ENCODE assay signal across 1 cellular context in the genomic region with DNA sequence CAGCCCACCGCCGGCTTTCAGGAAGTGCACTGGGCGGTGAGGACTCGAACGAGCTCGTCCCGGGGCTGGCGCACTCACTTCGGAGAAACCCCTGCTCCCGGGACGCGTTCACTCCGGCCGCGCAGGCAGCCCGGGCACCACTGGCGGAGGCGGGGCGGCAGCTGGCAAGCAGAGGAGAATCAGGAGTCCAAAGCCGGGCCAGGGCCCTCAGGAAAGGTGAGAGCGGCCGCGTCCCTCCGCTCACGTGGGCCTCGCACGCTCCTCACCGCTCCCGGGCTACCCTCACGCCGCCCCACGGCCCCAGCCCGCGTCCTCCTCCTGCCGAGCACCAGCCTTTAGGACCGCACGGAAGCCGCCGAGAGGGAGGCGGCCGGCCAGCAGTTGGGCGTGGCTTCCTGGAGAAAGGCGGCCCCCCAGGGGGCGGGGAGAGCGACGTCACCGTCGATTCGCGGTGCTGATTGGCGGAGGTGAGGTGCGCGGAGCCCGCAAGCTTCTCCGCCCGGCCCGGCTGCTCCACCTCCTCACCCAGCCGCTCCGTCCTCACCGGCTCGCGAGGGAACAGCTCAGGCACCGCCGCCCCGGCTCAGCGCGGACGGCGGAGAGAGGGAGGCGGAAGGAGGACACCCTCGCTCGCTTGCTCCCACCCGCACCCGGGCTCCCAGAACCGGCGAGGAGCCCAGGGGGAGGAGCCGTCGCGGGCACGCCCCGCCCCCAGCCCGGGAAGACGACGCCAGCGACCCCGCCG.
TF ChIP-seq lines count a peak whose summit lies in the region.

Gene ZCCHC2 (plus strand): TSS at position 516 of the 745 bp plus-strand sequence. CDS start 400 bp downstream, outside the sequence.

TF ChIP-seq in SK-N-SH, 30 proteins besides CTCF, POLR2A, EP300 and RAD21 (continued from another document):
- TF ChIP-seq, protein P1, sequence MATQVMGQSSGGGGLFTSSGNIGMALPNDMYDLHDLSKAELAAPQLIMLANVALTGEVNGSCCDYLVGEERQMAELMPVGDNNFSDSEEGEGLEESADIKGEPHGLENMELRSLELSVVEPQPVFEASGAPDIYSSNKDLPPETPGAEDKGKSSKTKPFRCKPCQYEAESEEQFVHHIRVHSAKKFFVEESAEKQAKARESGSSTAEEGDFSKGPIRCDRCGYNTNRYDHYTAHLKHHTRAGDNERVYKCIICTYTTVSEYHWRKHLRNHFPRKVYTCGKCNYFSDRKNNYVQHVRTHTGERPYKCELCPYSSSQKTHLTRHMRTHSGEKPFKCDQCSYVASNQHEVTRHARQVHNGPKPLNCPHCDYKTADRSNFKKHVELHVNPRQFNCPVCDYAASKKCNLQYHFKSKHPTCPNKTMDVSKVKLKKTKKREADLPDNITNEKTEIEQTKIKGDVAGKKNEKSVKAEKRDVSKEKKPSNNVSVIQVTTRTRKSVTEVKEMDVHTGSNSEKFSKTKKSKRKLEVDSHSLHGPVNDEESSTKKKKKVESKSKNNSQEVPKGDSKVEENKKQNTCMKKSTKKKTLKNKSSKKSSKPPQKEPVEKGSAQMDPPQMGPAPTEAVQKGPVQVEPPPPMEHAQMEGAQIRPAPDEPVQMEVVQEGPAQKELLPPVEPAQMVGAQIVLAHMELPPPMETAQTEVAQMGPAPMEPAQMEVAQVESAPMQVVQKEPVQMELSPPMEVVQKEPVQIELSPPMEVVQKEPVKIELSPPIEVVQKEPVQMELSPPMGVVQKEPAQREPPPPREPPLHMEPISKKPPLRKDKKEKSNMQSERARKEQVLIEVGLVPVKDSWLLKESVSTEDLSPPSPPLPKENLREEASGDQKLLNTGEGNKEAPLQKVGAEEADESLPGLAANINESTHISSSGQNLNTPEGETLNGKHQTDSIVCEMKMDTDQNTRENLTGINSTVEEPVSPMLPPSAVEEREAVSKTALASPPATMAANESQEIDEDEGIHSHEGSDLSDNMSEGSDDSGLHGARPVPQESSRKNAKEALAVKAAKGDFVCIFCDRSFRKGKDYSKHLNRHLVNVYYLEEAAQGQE (IDR thresholded peaks at IDR 0.05; ENCODE audit: low read depth, low read length): peak; percentile 73
- no peak for TF ChIP-seq MEF2A (IDR thresholded peaks at IDR 0.05; ENCODE audit: borderline replicate concordance, low read depth)
- no peak for TF ChIP-seq EZH2phosphoT487 (IDR thresholded peaks at IDR 0.05; ENCODE audit: borderline replicate concordance, low read depth)
- TF ChIP-seq FOXJ3 (CRISPR knock-in tag; IDR thresholded peaks at IDR 0.05): no peak
- 0 out of 2 replicates have a peak, but pooled peaks have one; percentile 43 for TF ChIP-seq TEAD4 (IDR thresholded peaks at IDR 0.05; ENCODE audit: borderline replicate concordance, insufficient read depth)
- TF ChIP-seq TCF12 (IDR thresholded peaks at IDR 0.05): no peak
- TF ChIP-seq FOSL2 (IDR thresholded peaks at IDR 0.05; ENCODE audit: borderline replicate concordance, low read depth): no peak
- TF ChIP-seq CHD2 (IDR thresholded peaks at IDR 0.05; ENCODE audit: low read length, partially characterized antibody): peak; percentile 44
- peak; percentile 29; the same call in 1 of the 2 replicates for TF ChIP-seq PBX3 (IDR thresholded peaks at IDR 0.05)
- peak; percentile 35; the same call in 1 of the 2 replicates for TF ChIP-seq ELF1 (IDR thresholded peaks at IDR 0.05)
- no peak for TF ChIP-seq GATA2 (CRISPR knock-in tag; IDR thresholded peaks at IDR 0.05)
- peak; percentile 89 for TF ChIP-seq RFX5 (IDR thresholded peaks at IDR 0.05; ENCODE audit: low read length)
- TF ChIP-seq, protein P2, sequence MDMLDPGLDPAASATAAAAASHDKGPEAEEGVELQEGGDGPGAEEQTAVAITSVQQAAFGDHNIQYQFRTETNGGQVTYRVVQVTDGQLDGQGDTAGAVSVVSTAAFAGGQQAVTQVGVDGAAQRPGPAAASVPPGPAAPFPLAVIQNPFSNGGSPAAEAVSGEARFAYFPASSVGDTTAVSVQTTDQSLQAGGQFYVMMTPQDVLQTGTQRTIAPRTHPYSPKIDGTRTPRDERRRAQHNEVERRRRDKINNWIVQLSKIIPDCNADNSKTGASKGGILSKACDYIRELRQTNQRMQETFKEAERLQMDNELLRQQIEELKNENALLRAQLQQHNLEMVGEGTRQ (IDR thresholded peaks at IDR 0.05; ENCODE audit: borderline replicate concordance, low read depth, low read length): no peak
- TF ChIP-seq NFIC (IDR thresholded peaks at IDR 0.05; ENCODE audit: borderline replicate concordance): no peak; the same call in 1 of the 2 replicates
